Comparison of ENCODE assay signal across 13 cellular contexts in genomic region chr1:160884579-160884978, GRCh38. TPM values are rescaled to one million over a fixed set of nuclear protein-coding genes. Genes with fewer than 3 reads are reported as not detected.
DNase-seq lines count a peak whose midpoint lies in the region; ATAC-seq, FAIRE-seq and TF ChIP-seq lines count a peak whose summit lies in the region.
"Had no signal": no experiment of that assay in that cellular context is flagged by ENCODE, and none has a peak within 500 bp of the region (broad histone marks: within the 10 kb centered on the region; RNA-seq: fewer than 3 reads in every experiment).

No MANE protein-coding gene starts in this region.

- no peak overlapping the region for H3K27ac Mint-ChIP-seq in CD4-positive, alpha-beta T cell
- no peak overlapping the region for H3K27ac Mint-ChIP-seq in stimulated activated naive B cell treated with anti-CD40 and anti-IgM and Interleukin-4, amounts not matched to agents 10 μg/mL and 1 μg/mL and 100 μg/mL, for 72 hours
- H3K27ac Mint-ChIP-seq in glutamatergic neuron (ENCODE audit: unreplicated experiment) = no peak overlapping the region
- H3K27ac Mint-ChIP-seq: activated naive CD4-positive, alpha-beta T cell treated with anti-CD3 and anti-CD28 coated beads, Interleukin-2, amount 50 U/mL, for 24 hours had no signal

- H3K27me3 ChIP-seq in CD4-positive, alpha-beta T cell (ENCODE audit: control insufficient read depth, insufficient read depth, low read length) = peaks cover 4% of the 10 kb centered on the region
- H3K27me3 ChIP-seq in PC-3 (ENCODE audit: low read length) (no peaks in the 10 kb centered on the region), keratinocyte (ENCODE audit: control insufficient read depth, extremely low read depth, insufficient read depth, low read length) (no peaks in the 10 kb centered on the region)

- H3K4me1 Mint-ChIP-seq in CD4-positive, alpha-beta T cell (ENCODE audit: low read depth) = peaks cover 5% of the 10 kb centered on the region
- no peaks in the 10 kb centered on the region for H3K4me1 Mint-ChIP-seq in stimulated activated naive B cell treated with anti-CD40 and anti-IgM and Interleukin-4, amounts not matched to agents 10 μg/mL and 1 μg/mL and 100 μg/mL, for 72 hours
- H3K4me1 Mint-ChIP-seq in glutamatergic neuron (ENCODE audit: low read depth, unreplicated experiment) = no peaks in the 10 kb centered on the region
- H3K4me1 Mint-ChIP-seq: activated naive CD4-positive, alpha-beta T cell treated with anti-CD3 and anti-CD28 coated beads, Interleukin-2, amount 50 U/mL, for 24 hours had no signal

- no peaks in the 10 kb centered on the region; the same call in 1 of the 2 replicates for H3K9me2 ChIP-seq in PC-3 (replicated peaks; ENCODE audit: low read length)

- DNase-seq in CD4-positive, alpha-beta T cell = no peak
- DNase-seq in PC-3 = peak; percentile 40
- DNase-seq in keratinocyte (ENCODE audit: low read depth, low spot score) = no peak
- DNase-seq in D341Med (ENCODE audit: low spot score) = no peak
- DNase-seq in hypothalamus (lab: John Stamatoyannopoulos, UW) = no peak
- DNase-seq in stimulated activated naive B cell treated with anti-CD40 and anti-IgM and Interleukin-4, amounts not matched to agents 10 μg/mL and 1 μg/mL and 100 μg/mL, for 72 hours = no peak
- no peak for DNase-seq in glutamatergic neuron
- DNase-seq: effector memory CD8-positive, alpha-beta T cell; stimulated activated CD4-positive, alpha-beta T cell treated with anti-CD3 and anti-CD28 coated beads, Interleukin-4, amount 100 ng/mL, for 4 hours had no signal

- no peak overlapping the region for H3K9ac ChIP-seq in PC-3 (ENCODE audit: low read length)
- H3K9ac ChIP-seq in keratinocyte (ENCODE audit: control insufficient read depth, extremely low read depth, insufficient read depth, low read length) = no peak overlapping the region

- no peaks in the 10 kb centered on the region for H3K4me1 ChIP-seq in PC-3 (ENCODE audit: insufficient read depth, low read length)
- H3K4me1 ChIP-seq in keratinocyte (ENCODE audit: control insufficient read depth, extremely low read depth, insufficient read depth, low read length) = no peaks in the 10 kb centered on the region

- H2AFZ ChIP-seq in PC-3 (ENCODE audit: low read length) (no peak overlapping the region), keratinocyte (ENCODE audit: control insufficient read depth, low read length) (no peak overlapping the region)

- intact Hi-C loops in CD4-positive, alpha-beta T cell (cut with DNase I, micrococcal nuclease) = loop anchor here (1.0 to 10.0 kb wide), 5 partner anchors 50 to 470 kb away; no protein-coding TSS in a partner anchor
- intact Hi-C loops in PC-3 (cut with micrococcal nuclease) = no loop called here

- no peaks in the 10 kb centered on the region for H3K9me3 Mint-ChIP-seq in CD4-positive, alpha-beta T cell
- no peaks in the 10 kb centered on the region for H3K9me3 Mint-ChIP-seq in stimulated activated naive B cell treated with anti-CD40 and anti-IgM and Interleukin-4, amounts not matched to agents 10 μg/mL and 1 μg/mL and 100 μg/mL, for 72 hours
- H3K9me3 Mint-ChIP-seq in glutamatergic neuron (ENCODE audit: unreplicated experiment) = no peaks in the 10 kb centered on the region
- H3K9me3 Mint-ChIP-seq: activated naive CD4-positive, alpha-beta T cell treated with anti-CD3 and anti-CD28 coated beads, Interleukin-2, amount 50 U/mL, for 24 hours; effector memory CD8-positive, alpha-beta T cell had no signal

- no peaks in the 10 kb centered on the region for H4K20me1 ChIP-seq in PC-3 (ENCODE audit: low read length)
- no peaks in the 10 kb centered on the region for H4K20me1 ChIP-seq in keratinocyte (ENCODE audit: control insufficient read depth, extremely low read depth, insufficient read depth, low read length)

- no peaks in the 10 kb centered on the region for H3K9me1 ChIP-seq in keratinocyte (ENCODE audit: control insufficient read depth, extremely low read depth, insufficient read depth, low read length)

- TF ChIP-seq CTCF in CD4-positive, alpha-beta T cell (IDR thresholded peaks at IDR 0.05) = peak; percentile 71
- TF ChIP-seq CTCF in PC-3 (conservative IDR thresholded peaks at IDR 0.05; ENCODE audit: low read depth, low read length) = peak; percentile 47
- peak; percentile 36 to 70 (median 60) for TF ChIP-seq CTCF in keratinocyte (optimal IDR thresholded peaks at IDR 0.05 in 1 of 3, IDR thresholded peaks at IDR 0.05 in 1 of 3, conservative IDR thresholded peaks at IDR 0.05 in 1 of 3; ENCODE audit: extremely low read depth in 1 of 3, insufficient read depth in 2 of 3, low read length in 3 of 3)
- TF ChIP-seq CTCF in glutamatergic neuron (IDR thresholded peaks at IDR 0.05; ENCODE audit: partially characterized antibody, unreplicated experiment) = no peak

- no peak overlapping the region for H3K4me3 ChIP-seq in PC-3 (ENCODE audit: low read length)
- H3K4me3 ChIP-seq in keratinocyte (ENCODE audit: control insufficient read depth in 2 of 3, extremely low read depth in 1 of 3, insufficient read depth in 2 of 3, low read depth in 1 of 3, low read length in 3 of 3) = no peak overlapping the region

- dilution Hi-C loops in keratinocyte (cut with MboI; ENCODE audit: extremely low pct_ligation_motif_present, low sequenced_read_pairs) = no loop called here

- no peaks in the 10 kb centered on the region for H3K36me3 Mint-ChIP-seq in CD4-positive, alpha-beta T cell (ENCODE audit: low read depth)
- no peaks in the 10 kb centered on the region for H3K36me3 Mint-ChIP-seq in stimulated activated naive B cell treated with anti-CD40 and anti-IgM and Interleukin-4, amounts not matched to agents 10 μg/mL and 1 μg/mL and 100 μg/mL, for 72 hours
- no peaks in the 10 kb centered on the region for H3K36me3 Mint-ChIP-seq in glutamatergic neuron (ENCODE audit: unreplicated experiment)
- H3K36me3 Mint-ChIP-seq: activated naive CD4-positive, alpha-beta T cell treated with anti-CD3 and anti-CD28 coated beads, Interleukin-2, amount 50 U/mL, for 24 hours had no signal

- H3K4me3 Mint-ChIP-seq in CD4-positive, alpha-beta T cell = no peak overlapping the region
- H3K4me3 Mint-ChIP-seq in stimulated activated naive B cell treated with anti-CD40 and anti-IgM and Interleukin-4, amounts not matched to agents 10 μg/mL and 1 μg/mL and 100 μg/mL, for 72 hours = no peak overlapping the region
- H3K4me3 Mint-ChIP-seq in glutamatergic neuron (ENCODE audit: unreplicated experiment) = no peak overlapping the region
- H3K4me3 Mint-ChIP-seq: activated naive CD4-positive, alpha-beta T cell treated with anti-CD3 and anti-CD28 coated beads, Interleukin-2, amount 50 U/mL, for 24 hours; effector memory CD8-positive, alpha-beta T cell had no signal

- BruUV-seq in PC-3 (replicated peaks; lab: Mats Ljungman, UMichigan) = no TSS peak

- peak; percentile 66 for FAIRE-seq in keratinocyte (lab: Jason Lieb, UNC)

- no peaks in the 10 kb centered on the region for H3F3A ChIP-seq in PC-3 (ENCODE audit: low read length, unreplicated experiment)

- CTCF ChIA-PET in CD4-positive, alpha-beta T cell (lab: Charles Lee) = interaction anchor here (0.7 to 1.9 kb wide), 4 partner anchors 18 to 158 kb away, joined by 3 to 9 read pairs (median 3); no protein-coding TSS in a partner anchor
- CTCF ChIA-PET in PC-3 (lab: Charles Lee) = no interaction called here

- H3K4me2 ChIP-seq in PC-3 (ENCODE audit: low read length) = no peak overlapping the region
- no peak overlapping the region for H3K4me2 ChIP-seq in keratinocyte (ENCODE audit: control insufficient read depth, extremely low read depth, insufficient read depth, low read depth, low read length)

- H3K79me2 ChIP-seq in PC-3 (ENCODE audit: low read length) = no peaks in the 10 kb centered on the region
- H3K79me2 ChIP-seq in keratinocyte (ENCODE audit: control insufficient read depth, insufficient read depth, low read length) = no peaks in the 10 kb centered on the region

- no peaks in the 10 kb centered on the region for H3K9me3 ChIP-seq in CD4-positive, alpha-beta T cell (ENCODE audit: control insufficient read depth, low read length)
- no peaks in the 10 kb centered on the region for H3K9me3 ChIP-seq in PC-3 (ENCODE audit: low read length)
- no peaks in the 10 kb centered on the region for H3K9me3 ChIP-seq in keratinocyte (ENCODE audit: control insufficient read depth, low read depth, low read length)

- no peak overlapping the region for H3K27ac ChIP-seq in CD4-positive, alpha-beta T cell (ENCODE audit: low read depth, low read length)
- H3K27ac ChIP-seq in PC-3 (ENCODE audit: low read length) = no peak overlapping the region
- H3K27ac ChIP-seq in keratinocyte (ENCODE audit: control insufficient read depth, insufficient read depth, low read length) = no peak overlapping the region

- H3K36me3 ChIP-seq in PC-3 (ENCODE audit: low read depth, low read length) (no peaks in the 10 kb centered on the region), keratinocyte (ENCODE audit: control insufficient read depth in 2 of 2, extremely low read depth in 1 of 2, insufficient read depth in 2 of 2, low read length in 2 of 2) (no peaks in the 10 kb centered on the region)

- peak; percentile 78 for ATAC-seq in CD4-positive, alpha-beta T cell (ENCODE audit: poor library complexity)
- ATAC-seq in GM19372 (IDR thresholded peaks at IDR 0.05; ENCODE audit: low read depth, unreplicated experiment) (peak; percentile 70), PC-3 (peak; percentile 43; the same call in 1 of the 2 replicates)
- ATAC-seq in stimulated activated naive B cell treated with anti-CD40 and anti-IgM and Interleukin-4, amounts not matched to agents 10 μg/mL and 1 μg/mL and 100 μg/mL, for 72 hours (replicated peaks) = no peak
- ATAC-seq: activated CD4-positive, CD25-positive, alpha-beta regulatory T cell treated with anti-CD3 and anti-CD28 coated beads, Interleukin-2, amount 50 U/mL, for 24 hours; effector memory CD8-positive, alpha-beta T cell had no signal

- POLR2A ChIA-PET in CD4-positive, alpha-beta T cell (lab: Charles Lee) = interaction anchor here (0.6 to 3.2 kb wide), 2 partner anchors 34 to 48 kb away, joined by 3 to 19 read pairs; no protein-coding TSS in a partner anchor
- POLR2A ChIA-PET in PC-3 (lab: Charles Lee; ENCODE audit: unreplicated experiment) = no interaction called here

- peaks cover 4% of the 10 kb centered on the region for H3K27me3 Mint-ChIP-seq in CD4-positive, alpha-beta T cell
- H3K27me3 Mint-ChIP-seq in stimulated activated naive B cell treated with anti-CD40 and anti-IgM and Interleukin-4, amounts not matched to agents 10 μg/mL and 1 μg/mL and 100 μg/mL, for 72 hours = no peaks in the 10 kb centered on the region
- H3K27me3 Mint-ChIP-seq in glutamatergic neuron (ENCODE audit: unreplicated experiment) = peaks cover 2% of the 10 kb centered on the region
- H3K27me3 Mint-ChIP-seq: activated naive CD4-positive, alpha-beta T cell treated with anti-CD3 and anti-CD28 coated beads, Interleukin-2, amount 50 U/mL, for 24 hours had no signal

RNA-seq across cellular contexts. Expression of gene ITLN1, which starts 0.4 kb away (rescaled TPM):
- not detected for total RNA-seq in CD4-positive, alpha-beta T cell
- total RNA-seq in PC-3 (2014; rRNA removed) (not detected in 2 replicates), glutamatergic neuron (ENCODE audit: unreplicated experiment) (not detected)
- not detected in 3 replicates for polyA plus RNA-seq in keratinocyte
- polyA plus RNA-seq in keratinocyte (2011; ENCODE audit: low read depth) = not detected
- not detected in 2 replicates for polyA plus RNA-seq in keratinocyte (2011; cell fraction: cytosol; rRNA removed)
- not detected in 2 replicates for polyA plus RNA-seq in keratinocyte (2011; cell fraction: nucleus; rRNA removed)
- polyA plus RNA-seq in keratinocyte (2012; ENCODE audit: low replicate concordance) = not detected in 2 replicates
- not detected in 3 replicates for polyA minus RNA-seq in keratinocyte
- not detected for polyA minus RNA-seq in keratinocyte (2011; cell fraction: cytosol; rRNA and poly(A)+ RNA removed)
- polyA minus RNA-seq in keratinocyte (2011; cell fraction: nucleus; rRNA and poly(A)+ RNA removed) = not detected in 2 replicates
- total RNA-seq: osteoblast had no signal

RNA-seq across cellular contexts. Expression of gene CD244, which starts 21.9 kb away (rescaled TPM):
- under 1 TPM; 0.53 to 0.55 TPM for total RNA-seq in CD4-positive, alpha-beta T cell
- total RNA-seq in PC-3 (2014; rRNA removed) (not detected in 2 replicates), glutamatergic neuron (ENCODE audit: unreplicated experiment) (not detected)
- 0.12 TPM in 1 of 3 replicates, not detected in the others for polyA plus RNA-seq in keratinocyte
- not detected for polyA plus RNA-seq in keratinocyte (2011; ENCODE audit: low read depth)
- polyA plus RNA-seq in keratinocyte (2011; cell fraction: cytosol; rRNA removed) = 0.09 TPM in 1 of 2 replicates, not detected in the other
- polyA plus RNA-seq in keratinocyte (2011; cell fraction: nucleus; rRNA removed) = 0.08 and 0.17 TPM in 2 replicates
- polyA plus RNA-seq in keratinocyte (2012; ENCODE audit: low replicate concordance) = 0.06 TPM in 1 of 2 replicates, not detected in the other
- polyA minus RNA-seq in keratinocyte = 0.86 TPM in 1 of 3 replicates, not detected in the others
- not detected for polyA minus RNA-seq in keratinocyte (2011; cell fraction: cytosol; rRNA and poly(A)+ RNA removed)
- not detected in 2 replicates for polyA minus RNA-seq in keratinocyte (2011; cell fraction: nucleus; rRNA and poly(A)+ RNA removed)
- total RNA-seq: osteoblast had no signal

Comparison
In these comparisons a context has a peak if more than half of its experiments do, and no peak if none do; other contexts are left out.
1. ATAC-seq: peak in CD4-positive, alpha-beta T cell (single experiment), GM19372 (single experiment) and PC-3 (single experiment); none in stimulated activated naive B cell treated with anti-CD40 and anti-IgM and Interleukin-4, amounts not matched to agents 10 μg/mL and 1 μg/mL and 100 μg/mL, for 72 hours (0 of 2).